In genomic region chr6:45533394-45533793, GRCh38 we compare ENCODE assay signal across 13 cellular contexts.
A peak's percentile ranks its signal among the peaks of the same experiment; 100 is the strongest.
DNase-seq lines count a peak whose midpoint lies in the region; ATAC-seq and TF ChIP-seq lines count a peak whose summit lies in the region.
"Had no signal": no experiment of that assay in that cellular context is flagged by ENCODE, and none has a peak within 500 bp of the region (broad histone marks: within the 10 kb centered on the region; RNA-seq: fewer than 3 reads in every experiment).

No MANE protein-coding gene starts in this region.

- no peak overlapping the region for H3K9ac ChIP-seq in colonic mucosa (ENCODE audit: low read depth in 2 of 2, low read length in 2 of 2)

- H3K4me1 ChIP-seq in SJSA1 (replicated peaks) = peaks cover 29% of the 10 kb centered on the region
- no peaks in the 10 kb centered on the region for H3K4me1 ChIP-seq in colonic mucosa
- H3K4me1 ChIP-seq: ascending aorta had no signal

- intact Hi-C loops in colonic mucosa (cut with DNase I) = no loop called here

- H3K36me3 ChIP-seq in SJSA1 = peaks cover 14% of the 10 kb centered on the region
- no peaks in the 10 kb centered on the region for H3K36me3 ChIP-seq in colonic mucosa
- H3K36me3 ChIP-seq: ascending aorta, stomach had no signal

- H3K4me3 ChIP-seq in SJSA1 (peak overlapping the region; percentile 20), colonic mucosa (no peak overlapping the region)

- DNase-seq in SJSA1 (ENCODE audit: low read depth in 1 of 2, low spot score in 2 of 2) (peak in 1 of 2 experiments; percentile 68), colonic mucosa (no peak), medulla oblongata (ENCODE audit: extremely low spot score) (peak; percentile 46), stromal cell of bone marrow (ENCODE audit: low read depth) (peak; percentile 17), SIG-M5 treated with dmso at 0.1 percent for 504 hours (lab: John Stamatoyannopoulos, UW; ENCODE audit: unreplicated experiment) (no peak), NCI-H2029 (lab: John Stamatoyannopoulos, UW) (no peak), SW 1271 (lab: John Stamatoyannopoulos, UW) (no peak)
- DNase-seq: activated T-cell treated with anti-CD3 and anti-CD28 coated beads, Interleukin-2, amount 50 U/mL, for 1 hour; retina; stomach; T-cell had no signal

- H3K27me3 ChIP-seq in SJSA1 (replicated peaks) = no peaks in the 10 kb centered on the region
- H3K27me3 ChIP-seq in colonic mucosa = no peaks in the 10 kb centered on the region
- H3K27me3 ChIP-seq: ascending aorta had no signal

- H3K9me3 ChIP-seq in SJSA1 (replicated peaks) = no peaks in the 10 kb centered on the region
- H3K9me3 ChIP-seq in colonic mucosa = no peaks in the 10 kb centered on the region
- H3K9me3 ChIP-seq: ascending aorta, stomach had no signal

- no peak for TF ChIP-seq CTCF in colonic mucosa (IDR thresholded peaks at IDR 0.05)

- no peak for ATAC-seq in esophagus mucosa
- ATAC-seq: T-cell had no signal

- H3K27ac ChIP-seq in SJSA1 (peak overlapping the region; percentile 62), colonic mucosa (peak overlapping the region; percentile 13)
- H3K27ac ChIP-seq: ascending aorta had no signal

Comparison
In these comparisons a context has a peak if more than half of its experiments do, and no peak if none do; other contexts are left out.
1. DNase-seq: peak in medulla oblongata (single experiment) and stromal cell of bone marrow (single experiment); none in colonic mucosa (single experiment), SIG-M5 treated with dmso at 0.1 percent for 504 hours (single experiment), NCI-H2029 (single experiment) and SW 1271 (0 of 2).